In the genomic region with DNA sequence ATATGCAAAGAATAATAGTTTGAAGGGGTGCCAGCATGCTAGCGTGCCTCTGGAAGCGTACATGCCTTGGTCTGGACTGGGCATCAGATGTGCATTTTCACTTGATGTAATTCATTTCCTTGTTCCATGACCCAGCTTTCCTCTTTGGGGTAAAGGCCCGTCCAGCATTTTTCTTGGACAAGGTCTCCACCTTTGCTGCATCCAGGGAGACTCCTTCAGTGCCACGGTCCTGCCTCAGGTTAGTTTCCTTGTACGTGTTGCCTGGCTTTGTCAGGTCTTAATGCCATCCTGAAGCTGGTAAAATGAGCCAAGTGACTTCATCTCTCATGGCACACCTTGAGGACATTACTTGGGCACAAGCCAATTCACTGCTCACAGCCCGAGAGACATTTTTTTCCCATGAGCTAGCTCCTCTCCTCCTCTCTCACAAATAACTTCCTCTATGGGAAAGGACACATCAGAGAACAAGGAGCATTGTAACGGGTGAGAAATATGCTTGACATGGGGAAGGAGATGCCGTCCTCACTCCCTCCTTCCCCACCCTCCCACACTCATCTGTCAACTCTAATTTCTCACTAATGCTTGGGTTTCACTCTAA, we compare ENCODE assay signal across 15 cellular contexts. TPM values are rescaled to one million over a fixed set of nuclear protein-coding genes. Genes with fewer than 3 reads are reported as not detected.
DNase-seq lines count a peak whose midpoint lies in the region; ATAC-seq and TF ChIP-seq lines count a peak whose summit lies in the region.
"Had no signal": no experiment of that assay in that cellular context is flagged by ENCODE, and none has a peak within 500 bp of the region (broad histone marks: within the 10 kb centered on the region; RNA-seq: fewer than 3 reads in every experiment).

No MANE protein-coding gene starts in this region.

- WGBS in heart left ventricle, 4 donors = 42 to 49% (median 43%) methylated on average over 8 of the region's 8 CpGs

- peaks cover 2% of the 10 kb centered on the region for H3K36me3 Mint-ChIP-seq in osteocyte (ENCODE audit: unreplicated experiment)

- H3K27me3 Mint-ChIP-seq in osteocyte (ENCODE audit: unreplicated experiment) = no peaks in the 10 kb centered on the region

- no peaks in the 10 kb centered on the region for H3K36me3 ChIP-seq in heart left ventricle
- no peaks in the 10 kb centered on the region for H3K36me3 ChIP-seq in effector memory CD4-positive, alpha-beta T cell (ENCODE audit: control insufficient read depth, insufficient read depth, low read length)
- H3K36me3 ChIP-seq: BE2C had no signal

- peaks cover 0 to 13% (median 3%) of the 10 kb centered on the region in 12 donors for H3K9me3 ChIP-seq in heart left ventricle
- no peaks in the 10 kb centered on the region for H3K9me3 ChIP-seq in effector memory CD4-positive, alpha-beta T cell (ENCODE audit: control insufficient read depth, low read length)
- H3K9me3 ChIP-seq: BE2C had no signal

- peaks cover 0 to 5% (median 0%) of the 10 kb centered on the region in 12 donors for H3K4me1 ChIP-seq in heart left ventricle
- H3K4me1 ChIP-seq in effector memory CD4-positive, alpha-beta T cell (ENCODE audit: control insufficient read depth, insufficient read depth, low read length, poor library complexity, severe bottlenecking) = no peaks in the 10 kb centered on the region
- H3K4me1 ChIP-seq: BE2C had no signal

- H3K4me3 ChIP-seq in epithelial cell of proximal tubule (ENCODE audit: low read depth, low read length) = no peak overlapping the region
- H3K4me3 ChIP-seq in heart left ventricle = no peak overlapping the region
- no peak overlapping the region for H3K4me3 ChIP-seq in effector memory CD4-positive, alpha-beta T cell (ENCODE audit: insufficient read depth, low read depth, low read length, poor library complexity, severe bottlenecking)

- no peaks in the 10 kb centered on the region for H3K27me3 ChIP-seq in heart left ventricle
- no peaks in the 10 kb centered on the region for H3K27me3 ChIP-seq in effector memory CD4-positive, alpha-beta T cell (replicated peaks; ENCODE audit: control insufficient read depth, insufficient read depth, low read length, poor library complexity, severe bottlenecking)
- H3K27me3 ChIP-seq: BE2C had no signal

- H3K9me3 Mint-ChIP-seq in osteocyte (ENCODE audit: unreplicated experiment) = peaks cover 6% of the 10 kb centered on the region

- TF ChIP-seq POLR2A in heart left ventricle (IDR thresholded peaks at IDR 0.05) = no peak

- peak overlapping the region; percentile 84 for H3K27ac Mint-ChIP-seq in osteocyte (ENCODE audit: unreplicated experiment)
- H3K27ac Mint-ChIP-seq: activated CD4-positive, alpha-beta memory T cell treated with anti-CD3 and anti-CD28 coated beads for 36 hours; naive B cell; stimulated activated naive B cell treated with anti-CD40 and anti-IgM and Interleukin-4, amounts not matched to agents 10 μg/mL and 1 μg/mL and 100 μg/mL, for 72 hours; T-cell had no signal

- DNase-seq in AG20443 (ENCODE audit: low spot score) (peak; percentile 46), NCI-H226 (peak; percentile 74), epithelial cell of proximal tubule (ENCODE audit: low read depth) (peak; percentile 94), osteocyte (ENCODE audit: extremely low spot score, unreplicated experiment) (no peak), heart left ventricle (no peak), SIG-M5 (lab: John Stamatoyannopoulos, UW) (no peak)
- DNase-seq in effector memory CD4-positive, alpha-beta T cell = no peak
- DNase-seq in activated effector memory CD4-positive, alpha-beta T cell treated with Interleukin-2 at 50 U/mL for 16 hours = no peak
- DNase-seq: activated CD4-positive, alpha-beta memory T cell treated with anti-CD3 and anti-CD28 coated beads for 36 hours; activated naive CD4-positive, alpha-beta T cell treated with Interleukin-2 at 50 U/mL for 16 hours; BE2C; MV-4-11; naive B cell; stimulated activated naive B cell treated with anti-CD40 and anti-IgM and Interleukin-4, amounts not matched to agents 10 μg/mL and 1 μg/mL and 100 μg/mL, for 72 hours; T-cell had no signal

- H3K4me1 Mint-ChIP-seq in osteocyte (ENCODE audit: unreplicated experiment) = peaks cover 46% of the 10 kb centered on the region
- H3K4me1 Mint-ChIP-seq: T-cell had no signal

- ATAC-seq in heart left ventricle = no peak
- ATAC-seq: stimulated activated naive B cell treated with anti-CD40 and anti-IgM and Interleukin-4, amounts not matched to agents 10 μg/mL and 1 μg/mL and 100 μg/mL, for 72 hours; T-cell had no signal

- TF ChIP-seq CTCF in epithelial cell of proximal tubule (conservative IDR thresholded peaks at IDR 0.05; ENCODE audit: low read depth, low read length) (no peak), osteocyte (IDR thresholded peaks at IDR 0.05) (no peak), heart left ventricle (IDR thresholded peaks at IDR 0.05) (no peak)

- no peak overlapping the region for H3K27ac ChIP-seq in heart left ventricle
- no peak overlapping the region for H3K27ac ChIP-seq in effector memory CD4-positive, alpha-beta T cell (ENCODE audit: insufficient read depth, low read length, poor library complexity, severe bottlenecking)

- peak overlapping the region; percentile 52 for H3K4me3 Mint-ChIP-seq in osteocyte (ENCODE audit: unreplicated experiment)
- H3K4me3 Mint-ChIP-seq: activated CD4-positive, alpha-beta memory T cell treated with anti-CD3 and anti-CD28 coated beads for 36 hours; naive B cell; stimulated activated naive B cell treated with anti-CD40 and anti-IgM and Interleukin-4, amounts not matched to agents 10 μg/mL and 1 μg/mL and 100 μg/mL, for 72 hours; T-cell had no signal

- intact Hi-C loops in heart left ventricle (cut with DNase I) = no loop called here

RNA-seq across cellular contexts. Expression of gene EDN1, which starts 23.9 kb away (rescaled TPM):
- total RNA-seq in epithelial cell of proximal tubule = 16.3 and 21.0 TPM in 2 replicates
- 10.9 and 13.2 TPM in 2 replicates for total RNA-seq in osteocyte
- 10 to 100 TPM in 1 of 9 donors, 1 to 10 TPM in 8; 1.0 to 11.6 (median 3.2) TPM for total RNA-seq in heart left ventricle
- polyA plus RNA-seq in heart left ventricle = 1 to 10 TPM; 4.1 to 6.9 TPM
- total RNA-seq: activated CD4-positive, alpha-beta memory T cell treated with anti-CD3 and anti-CD28 coated beads for 36 hours had no signal

Comparison
In these comparisons a context has a peak if more than half of its experiments do, and no peak if none do; other contexts are left out.
1. DNase-seq: peak in AG20443 (single experiment), NCI-H226 (single experiment) and epithelial cell of proximal tubule (single experiment); none in osteocyte (single experiment), heart left ventricle (0 of 5), SIG-M5 (single experiment), effector memory CD4-positive, alpha-beta T cell (0 of 3) and activated effector memory CD4-positive, alpha-beta T cell treated with Interleukin-2 at 50 U/mL for 16 hours (single experiment).